11 cellular contexts compared by ENCODE assay signal in genomic region chr10:109977382-109977806, GRCh38. TPM values are rescaled to one million over a fixed set of nuclear protein-coding genes. Genes with fewer than 3 reads are reported as not detected.
DNase-seq lines count a peak whose midpoint lies in the region; ATAC-seq, FAIRE-seq and TF ChIP-seq lines count a peak whose summit lies in the region.
"Had no signal": no experiment of that assay in that cellular context is flagged by ENCODE, and none has a peak within 500 bp of the region (broad histone marks: within the 10 kb centered on the region; RNA-seq: fewer than 3 reads in every experiment).

No MANE protein-coding gene starts in this region.

- H3K9me3 ChIP-seq in HEK293 (ENCODE audit: control insufficient read depth, insufficient read depth, low read depth, low read length) (no peaks in the 10 kb centered on the region), astrocyte (ENCODE audit: insufficient read depth, low read depth, low read length) (no peaks in the 10 kb centered on the region), stomach (no peaks in the 10 kb centered on the region)

- peak overlapping the region; percentile 96 for H3K27ac Mint-ChIP-seq in astrocyte (ENCODE audit: unreplicated experiment)
- H3K27ac Mint-ChIP-seq: activated CD4-positive, alpha-beta memory T cell treated with anti-CD3 and anti-CD28 coated beads, Interleukin-2, amount 10 ng/mL, durations not matched to agents 7 days and 5 days; activated naive CD8-positive, alpha-beta T cell treated with anti-CD3 and anti-CD28 coated beads, Interleukin-2, amount 50 U/mL, for 24 hours; stimulated activated naive B cell treated with anti-CD40 and anti-IgM and Interleukin-4, amounts not matched to agents 10 μg/mL and 1 μg/mL and 100 μg/mL, for 72 hours had no signal

- H3K27me3 Mint-ChIP-seq in astrocyte (ENCODE audit: low read depth, unreplicated experiment): no peaks in the 10 kb centered on the region
- H3K27me3 Mint-ChIP-seq: activated CD4-positive, alpha-beta memory T cell treated with anti-CD3 and anti-CD28 coated beads, Interleukin-2, amount 10 ng/mL, durations not matched to agents 7 days and 5 days; activated naive CD8-positive, alpha-beta T cell treated with anti-CD3 and anti-CD28 coated beads, Interleukin-2, amount 50 U/mL, for 24 hours; stimulated activated naive B cell treated with anti-CD40 and anti-IgM and Interleukin-4, amounts not matched to agents 10 μg/mL and 1 μg/mL and 100 μg/mL, for 72 hours had no signal

- FAIRE-seq in astrocyte (lab: Jason Lieb, UNC) (peak; percentile 32), H54 (lab: Jason Lieb, UNC) (no peak)

- DNase-seq in astrocyte (ENCODE audit: low read depth): peak; percentile 48
- peak; percentile 57 for DNase-seq in kidney tubule cell (ENCODE audit: low spot score)
- DNase-seq in stomach: peak; percentile 57
- no peak for DNase-seq in H54 (ENCODE audit: insufficient read length, low spot score)
- DNase-seq in HuH-7 (ENCODE audit: low spot score): no peak
- DNase-seq: activated CD4-positive, alpha-beta memory T cell treated with anti-CD3 and anti-CD28 coated beads, Interleukin-2, amount 10 ng/mL, durations not matched to agents 7 days and 5 days; activated naive CD8-positive, alpha-beta T cell treated with anti-CD3 and anti-CD28 coated beads, Interleukin-2, amount 50 U/mL, for 24 hours; stimulated activated naive B cell treated with anti-CD40 and anti-IgM and Interleukin-4, amounts not matched to agents 10 μg/mL and 1 μg/mL and 100 μg/mL, for 72 hours had no signal

- TF ChIP-seq POLR2A in stomach (IDR thresholded peaks at IDR 0.05) (no peak), H54 (IDR thresholded peaks at IDR 0.05; ENCODE audit: low read depth, low read length) (no peak)

- peaks cover 1% of the 10 kb centered on the region for H3K36me3 Mint-ChIP-seq in astrocyte (ENCODE audit: low read depth, unreplicated experiment)
- H3K36me3 Mint-ChIP-seq: stimulated activated naive B cell treated with anti-CD40 and anti-IgM and Interleukin-4, amounts not matched to agents 10 μg/mL and 1 μg/mL and 100 μg/mL, for 72 hours had no signal

- no peaks in the 10 kb centered on the region for H3K79me2 ChIP-seq in astrocyte (ENCODE audit: insufficient read depth, low read length)

- peak overlapping the region; percentile 52 for H3K4me2 ChIP-seq in astrocyte (ENCODE audit: low read length)

- H3K4me1 Mint-ChIP-seq in astrocyte (ENCODE audit: low read depth, unreplicated experiment): peaks cover 38% of the 10 kb centered on the region
- H3K4me1 Mint-ChIP-seq: stimulated activated naive B cell treated with anti-CD40 and anti-IgM and Interleukin-4, amounts not matched to agents 10 μg/mL and 1 μg/mL and 100 μg/mL, for 72 hours had no signal

- no peak for ATAC-seq in GM21381 (IDR thresholded peaks at IDR 0.05; ENCODE audit: unreplicated experiment)
- ATAC-seq: activated naive CD8-positive, alpha-beta T cell treated with anti-CD3 and anti-CD28 coated beads, Interleukin-2, amount 50 U/mL, for 24 hours; stimulated activated naive B cell treated with anti-CD40 and anti-IgM and Interleukin-4, amounts not matched to agents 10 μg/mL and 1 μg/mL and 100 μg/mL, for 72 hours had no signal

- H3K27me3 ChIP-seq in astrocyte (ENCODE audit: insufficient read depth, low read length) (no peaks in the 10 kb centered on the region), stomach (no peaks in the 10 kb centered on the region)

- WGBS in stomach, 5 donors: 34 to 62% (median 46%) methylated on average over 6 of the region's 6 CpGs

- POLR2A ChIA-PET in HEK293 (lab: Yijun Ruan, JAX): no interaction called here

- H3K4me3 ChIP-seq in HEK293 (ENCODE audit: low read depth, low read length): no peak overlapping the region
- H3K4me3 ChIP-seq in astrocyte (ENCODE audit: insufficient read depth, low read depth, low read length): no peak overlapping the region
- H3K4me3 ChIP-seq in stomach: no peak overlapping the region

- no peak for TF ChIP-seq EP300 in stomach (IDR thresholded peaks at IDR 0.05)

- no peaks in the 10 kb centered on the region for H3K36me3 ChIP-seq in HEK293 (ENCODE audit: control insufficient read depth in 2 of 2, insufficient read depth in 1 of 2, low read length in 2 of 2)
- H3K36me3 ChIP-seq in astrocyte (ENCODE audit: insufficient read depth, low read length): no peaks in the 10 kb centered on the region
- no peaks in the 10 kb centered on the region for H3K36me3 ChIP-seq in stomach

- peaks cover 20% of the 10 kb centered on the region; the same call in 1 of the 2 replicates for H3K4me1 ChIP-seq in HEK293 (ENCODE audit: control insufficient read depth, insufficient read depth, low read length)
- H3K4me1 ChIP-seq in astrocyte (ENCODE audit: insufficient read depth, low read length): peaks cover 17% of the 10 kb centered on the region
- H3K4me1 ChIP-seq in stomach: peaks cover 18 to 52% (median 22%) of the 10 kb centered on the region in 4 donors

- intact Hi-C loops in stomach (cut with DNase I; ENCODE audit: low total_unique reads): no loop called here

- TF ChIP-seq CTCF in HEK293 (tag by site-specific recombination; IDR thresholded peaks at IDR 0.05): no peak
- no peak for TF ChIP-seq CTCF in astrocyte (IDR thresholded peaks at IDR 0.05; ENCODE audit: insufficient read depth, low read depth, low read length)
- no peak for TF ChIP-seq CTCF in stomach (IDR thresholded peaks at IDR 0.05)

- no peaks in the 10 kb centered on the region for H3K9me3 Mint-ChIP-seq in astrocyte (ENCODE audit: unreplicated experiment)
- H3K9me3 Mint-ChIP-seq: activated CD4-positive, alpha-beta memory T cell treated with anti-CD3 and anti-CD28 coated beads, Interleukin-2, amount 10 ng/mL, durations not matched to agents 7 days and 5 days; activated naive CD8-positive, alpha-beta T cell treated with anti-CD3 and anti-CD28 coated beads, Interleukin-2, amount 50 U/mL, for 24 hours; stimulated activated naive B cell treated with anti-CD40 and anti-IgM and Interleukin-4, amounts not matched to agents 10 μg/mL and 1 μg/mL and 100 μg/mL, for 72 hours had no signal

- H3K4me3 Mint-ChIP-seq in astrocyte (ENCODE audit: unreplicated experiment): no peak overlapping the region
- H3K4me3 Mint-ChIP-seq: activated CD4-positive, alpha-beta memory T cell treated with anti-CD3 and anti-CD28 coated beads, Interleukin-2, amount 10 ng/mL, durations not matched to agents 7 days and 5 days; activated naive CD8-positive, alpha-beta T cell treated with anti-CD3 and anti-CD28 coated beads, Interleukin-2, amount 50 U/mL, for 24 hours; stimulated activated naive B cell treated with anti-CD40 and anti-IgM and Interleukin-4, amounts not matched to agents 10 μg/mL and 1 μg/mL and 100 μg/mL, for 72 hours had no signal

- CTCF ChIA-PET in HEK293 (lab: Yijun Ruan, JAX): interaction anchor here (0.8 to 3.5 kb wide), 12 partner anchors 8 to 148 kb away, joined by 3 to 18 read pairs (median 4); no protein-coding TSS in a partner anchor

- H3K27ac ChIP-seq in HEK293 (ENCODE audit: extremely low read depth, low read depth, low read length) (peak overlapping the region; percentile 3; the same call in 1 of the 2 replicates), astrocyte (ENCODE audit: low read depth, low read length) (peak overlapping the region; percentile 49), stomach (peak overlapping the region; percentile 49 to 75 (median 62))
- H3K27ac ChIP-seq: RWPE1 had no signal

- peak overlapping the region; percentile 58 for H2AFZ ChIP-seq in astrocyte (ENCODE audit: low read depth, low read length)

- no peaks in the 10 kb centered on the region for H4K20me1 ChIP-seq in astrocyte (ENCODE audit: insufficient read depth, low read length)

- peak overlapping the region; percentile 37 for H3K9ac ChIP-seq in astrocyte (ENCODE audit: low read length)

TF ChIP-seq in HEK293, 187 proteins besides CTCF, POLR2A, EP300 and RAD21 (continues in another document):
- TF ChIP-seq ZNF518A (tag by site-specific recombination; conservative IDR thresholded peaks at IDR 0.05; ENCODE audit: low read depth) (no peak), ZSCAN30 (tag by site-specific recombination; IDR thresholded peaks at IDR 0.05) (no peak), KLF10 (tag by site-specific recombination; IDR thresholded peaks at IDR 0.05) (peak; percentile 16; the same call in 1 of the 2 replicates), SCRT2 (tag by site-specific recombination; IDR thresholded peaks at IDR 0.05) (peak; percentile 76), PRDM1 (tag by site-specific recombination; IDR thresholded peaks at IDR 0.05) (no peak)

RNA-seq across cellular contexts. Expression of gene ADD3, which starts 30.4 kb away (rescaled TPM):
- total RNA-seq in astrocyte (127 and 148 TPM in 2 replicates), stomach (100 to 1,000 TPM in 3 of 5 donors, 10 to 100 TPM in 2; 66.0 to 600 (median 222) TPM)
- polyA plus RNA-seq in stomach: 10 to 100 TPM; 22.9 to 64.9 (median 36.4) TPM

RNA-seq across cellular contexts. Expression of gene XPNPEP1, which starts 54.1 kb away (rescaled TPM):
- 100 and 104 TPM in 2 replicates for total RNA-seq in astrocyte
- 100 to 1,000 TPM in 3 of 5 donors, 10 to 100 TPM in 2; 21.7 to 180 (median 129) TPM for total RNA-seq in stomach
- 10 to 100 TPM; 24.8 to 36.5 (median 24.8) TPM for polyA plus RNA-seq in stomach

Comparison
In these comparisons a context has a peak if more than half of its experiments do, and no peak if none do; other contexts are left out.
1. H3K27ac ChIP-seq: peak in every context shown above with its lines; median percentile 62 in stomach; 49 in astrocyte; 3 in HEK293.
2. DNase-seq: peak in astrocyte (single experiment), kidney tubule cell (single experiment) and stomach (single experiment); none in H54 (single experiment) and HuH-7 (single experiment).